2 cellular contexts compared by ENCODE assay signal in genomic region chr6:50185006-50185405, GRCh38.
TF ChIP-seq lines count a peak whose summit lies in the region.

No MANE protein-coding gene starts in this region.

TF ChIP-seq in IMR-90, 13 proteins besides CTCF, POLR2A, EP300 and RAD21:
- TF ChIP-seq SMC3 (IDR thresholded peaks at IDR 0.05; ENCODE audit: low read depth, low read length) (no peak), MAZ (IDR thresholded peaks at IDR 0.05; ENCODE audit: borderline replicate concordance, low read depth, low read length) (no peak), CEBPB (IDR thresholded peaks at IDR 0.05; ENCODE audit: low read depth, low read length) (no peak), BHLHE40 (IDR thresholded peaks at IDR 0.05; ENCODE audit: low read depth, low read length) (no peak), RCOR1 (IDR thresholded peaks at IDR 0.05; ENCODE audit: insufficient replicate concordance, low read length) (no peak), FOS (IDR thresholded peaks at IDR 0.05; ENCODE audit: low read depth, low read length) (no peak), RFX5 (IDR thresholded peaks at IDR 0.05; ENCODE audit: low read depth, low read length) (no peak)
TF ChIP-seq in IMR-90: peak in this region for 0.

TF ChIP-seq in GM12878, 131 proteins besides CTCF, POLR2A, EP300 and RAD21:
- TF ChIP-seq BRCA1 (IDR thresholded peaks at IDR 0.05; ENCODE audit: low read depth, low read length) (no peak), SMC3 (IDR thresholded peaks at IDR 0.05; ENCODE audit: borderline replicate concordance, low read length) (peak; percentile 18; the same call in 1 of the 2 replicates), EED (IDR thresholded peaks at IDR 0.05; ENCODE audit: low read depth) (no peak), ZNF384 (IDR thresholded peaks at IDR 0.05; ENCODE audit: borderline replicate concordance, low read depth, low read length) (no peak), NFIC (IDR thresholded peaks at IDR 0.05; ENCODE audit: low read depth, low read length) (no peak), MAX (IDR thresholded peaks at IDR 0.05; ENCODE audit: low read depth, low read length) (no peak), SP1 (IDR thresholded peaks at IDR 0.05; ENCODE audit: low read depth, low read length) (no peak)
TF ChIP-seq in GM12878: peak in this region for 1.
